Comparison of ENCODE assay signal across 1 cellular context in the genomic region with DNA sequence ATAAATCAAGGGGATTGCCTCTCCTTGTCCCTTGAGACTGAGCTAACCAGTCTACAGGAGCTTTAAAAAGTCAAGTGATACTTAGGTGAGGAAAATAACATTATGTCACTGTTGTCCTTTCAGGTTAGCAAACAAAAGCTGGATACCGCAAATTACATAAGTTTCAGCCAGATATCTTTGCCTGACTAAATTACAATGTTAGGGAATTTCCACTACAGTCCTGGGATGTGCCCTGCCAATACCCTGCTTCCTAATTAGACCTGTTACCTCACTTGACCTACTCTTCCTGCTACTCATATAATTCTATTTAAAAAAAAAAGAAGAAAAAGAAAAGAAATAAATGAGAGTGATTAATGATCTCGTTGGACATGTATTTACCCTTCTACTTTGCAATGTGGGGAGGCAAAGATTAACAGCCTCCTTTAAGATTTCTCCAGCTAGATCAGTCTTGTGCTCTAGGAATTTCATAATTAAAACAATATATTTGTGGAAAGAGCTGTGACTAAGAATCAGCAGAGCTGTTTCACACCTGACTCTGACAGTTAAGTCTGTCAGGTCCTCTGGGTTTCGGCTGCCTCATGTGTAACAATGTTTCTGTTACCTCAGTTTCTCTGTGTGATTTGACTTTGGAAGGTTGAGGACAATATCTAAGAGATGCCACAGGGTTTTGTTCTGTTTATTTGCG.
TF ChIP-seq lines count a peak whose summit lies in the region.

No MANE protein-coding gene starts in this region.

TF ChIP-seq in HepG2, 621 proteins besides CTCF, POLR2A, EP300 and RAD21 (continued from another document):
- TF ChIP-seq, protein P1, sequence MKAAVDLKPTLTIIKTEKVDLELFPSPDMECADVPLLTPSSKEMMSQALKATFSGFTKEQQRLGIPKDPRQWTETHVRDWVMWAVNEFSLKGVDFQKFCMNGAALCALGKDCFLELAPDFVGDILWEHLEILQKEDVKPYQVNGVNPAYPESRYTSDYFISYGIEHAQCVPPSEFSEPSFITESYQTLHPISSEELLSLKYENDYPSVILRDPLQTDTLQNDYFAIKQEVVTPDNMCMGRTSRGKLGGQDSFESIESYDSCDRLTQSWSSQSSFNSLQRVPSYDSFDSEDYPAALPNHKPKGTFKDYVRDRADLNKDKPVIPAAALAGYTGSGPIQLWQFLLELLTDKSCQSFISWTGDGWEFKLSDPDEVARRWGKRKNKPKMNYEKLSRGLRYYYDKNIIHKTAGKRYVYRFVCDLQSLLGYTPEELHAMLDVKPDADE (CRISPR knock-in tag; IDR thresholded peaks at IDR 0.05), result no peak
- TF ChIP-seq, protein P2, sequence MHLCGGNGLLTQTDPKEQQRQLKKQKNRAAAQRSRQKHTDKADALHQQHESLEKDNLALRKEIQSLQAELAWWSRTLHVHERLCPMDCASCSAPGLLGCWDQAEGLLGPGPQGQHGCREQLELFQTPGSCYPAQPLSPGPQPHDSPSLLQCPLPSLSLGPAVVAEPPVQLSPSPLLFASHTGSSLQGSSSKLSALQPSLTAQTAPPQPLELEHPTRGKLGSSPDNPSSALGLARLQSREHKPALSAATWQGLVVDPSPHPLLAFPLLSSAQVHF (CRISPR knock-in tag; IDR thresholded peaks at IDR 0.05), result no peak
- TF ChIP-seq NCOA1 (CRISPR knock-in tag; IDR thresholded peaks at IDR 0.05) (no peak), ZNF350 (CRISPR knock-in tag; IDR thresholded peaks at IDR 0.05; ENCODE audit: borderline replicate concordance, low read depth) (no peak)
- TF ChIP-seq, protein P3, sequence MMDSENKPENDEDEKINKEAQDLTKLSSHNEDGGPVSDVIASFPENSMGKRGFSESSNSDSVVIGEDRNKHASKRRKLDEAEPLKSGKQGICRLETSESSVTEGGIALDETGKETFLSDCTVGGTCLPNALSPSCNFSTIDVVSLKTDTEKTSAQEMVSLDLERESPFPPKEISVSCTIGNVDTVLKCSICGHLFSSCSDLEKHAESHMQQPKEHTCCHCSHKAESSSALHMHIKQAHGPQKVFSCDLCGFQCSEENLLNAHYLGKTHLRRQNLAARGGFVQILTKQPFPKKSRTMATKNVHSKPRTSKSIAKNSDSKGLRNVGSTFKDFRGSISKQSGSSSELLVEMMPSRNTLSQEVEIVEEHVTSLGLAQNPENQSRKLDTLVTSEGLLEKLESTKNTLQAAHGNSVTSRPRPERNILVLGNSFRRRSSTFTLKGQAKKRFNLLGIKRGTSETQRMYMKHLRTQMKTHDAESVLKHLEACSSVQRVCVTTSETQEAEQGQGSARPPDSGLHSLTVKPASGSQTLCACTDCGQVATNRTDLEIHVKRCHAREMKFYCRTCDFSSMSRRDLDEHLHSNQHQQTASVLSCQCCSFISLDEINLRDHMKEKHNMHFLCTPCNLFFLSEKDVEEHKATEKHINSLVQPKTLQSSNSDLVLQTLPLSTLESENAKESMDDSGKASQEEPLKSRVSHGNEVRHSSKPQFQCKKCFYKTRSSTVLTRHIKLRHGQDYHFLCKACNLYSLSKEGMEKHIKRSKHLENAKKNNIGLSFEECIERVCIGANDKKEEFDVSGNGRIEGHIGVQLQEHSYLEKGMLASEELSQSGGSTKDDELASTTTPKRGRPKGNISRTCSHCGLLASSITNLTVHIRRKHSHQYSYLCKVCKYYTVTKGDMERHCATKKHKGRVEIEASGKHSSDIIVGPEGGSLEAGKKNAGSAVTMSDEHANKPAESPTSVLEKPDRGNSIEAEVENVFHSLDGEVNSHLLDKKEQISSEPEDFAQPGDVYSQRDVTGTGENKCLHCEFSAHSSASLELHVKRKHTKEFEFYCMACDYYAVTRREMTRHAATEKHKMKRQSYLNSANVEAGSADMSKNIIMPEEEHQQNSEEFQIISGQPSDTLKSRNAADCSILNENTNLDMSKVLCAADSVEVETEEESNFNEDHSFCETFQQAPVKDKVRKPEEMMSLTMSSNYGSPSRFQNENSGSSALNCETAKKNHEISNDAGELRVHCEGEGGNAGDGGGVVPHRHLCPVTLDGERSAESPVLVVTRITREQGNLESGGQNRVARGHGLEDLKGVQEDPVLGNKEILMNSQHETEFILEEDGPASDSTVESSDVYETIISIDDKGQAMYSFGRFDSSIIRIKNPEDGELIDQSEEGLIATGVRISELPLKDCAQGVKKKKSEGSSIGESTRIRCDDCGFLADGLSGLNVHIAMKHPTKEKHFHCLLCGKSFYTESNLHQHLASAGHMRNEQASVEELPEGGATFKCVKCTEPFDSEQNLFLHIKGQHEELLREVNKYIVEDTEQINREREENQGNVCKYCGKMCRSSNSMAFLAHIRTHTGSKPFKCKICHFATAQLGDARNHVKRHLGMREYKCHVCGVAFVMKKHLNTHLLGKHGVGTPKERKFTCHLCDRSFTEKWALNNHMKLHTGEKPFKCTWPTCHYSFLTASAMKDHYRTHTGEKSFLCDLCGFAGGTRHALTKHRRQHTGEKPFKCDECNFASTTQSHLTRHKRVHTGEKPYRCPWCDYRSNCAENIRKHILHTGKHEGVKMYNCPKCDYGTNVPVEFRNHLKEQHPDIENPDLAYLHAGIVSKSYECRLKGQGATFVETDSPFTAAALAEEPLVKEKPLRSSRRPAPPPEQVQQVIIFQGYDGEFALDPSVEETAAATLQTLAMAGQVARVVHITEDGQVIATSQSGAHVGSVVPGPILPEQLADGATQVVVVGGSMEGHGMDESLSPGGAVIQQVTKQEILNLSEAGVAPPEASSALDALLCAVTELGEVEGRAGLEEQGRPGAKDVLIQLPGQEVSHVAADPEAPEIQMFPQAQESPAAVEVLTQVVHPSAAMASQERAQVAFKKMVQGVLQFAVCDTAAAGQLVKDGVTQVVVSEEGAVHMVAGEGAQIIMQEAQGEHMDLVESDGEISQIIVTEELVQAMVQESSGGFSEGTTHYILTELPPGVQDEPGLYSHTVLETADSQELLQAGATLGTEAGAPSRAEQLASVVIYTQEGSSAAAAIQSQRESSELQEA (CRISPR knock-in tag; IDR thresholded peaks at IDR 0.05; ENCODE audit: not compliant biosample characterization), result no peak
